In the genomic region with DNA sequence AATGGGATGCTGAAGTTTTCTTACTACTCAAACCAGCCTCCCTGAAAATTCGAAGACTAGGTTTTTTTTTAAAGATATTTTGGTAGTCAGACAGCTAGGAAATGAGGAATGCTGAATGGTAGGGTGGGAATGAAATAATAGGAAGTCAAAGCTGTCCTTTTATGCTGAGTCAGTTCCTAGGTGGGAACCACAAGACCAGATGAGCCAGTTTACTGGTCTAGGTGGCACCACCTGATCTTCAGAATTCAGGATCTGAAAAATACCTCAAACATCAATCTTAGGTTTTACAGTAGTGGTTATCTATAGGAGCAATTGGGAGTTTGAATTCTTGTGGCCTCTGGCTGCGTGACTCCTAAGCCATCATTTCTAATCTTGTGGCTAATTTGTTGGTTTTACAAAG, we compare ENCODE assay signal across 24 cellular contexts.
DNase-seq lines count a peak whose midpoint lies in the region; ATAC-seq, FAIRE-seq and TF ChIP-seq lines count a peak whose summit lies in the region.
"Had no signal": no experiment of that assay in that cellular context is flagged by ENCODE, and none has a peak within 500 bp of the region (broad histone marks: within the 10 kb centered on the region; RNA-seq: fewer than 3 reads in every experiment).

No MANE protein-coding gene starts in this region.

- CTCF ChIA-PET in A549 (lab: Yijun Ruan, JAX): no interaction called here

- DNase-seq in A549 (ENCODE audit: low read depth in 1 of 2, low spot score in 1 of 2) (no peak), RCC 7860 (ENCODE audit: low spot score) (peak; percentile 12), left lobe of liver (ENCODE audit: low spot score) (no peak), frontal cortex (ENCODE audit: low spot score in 2 of 2) (no peak)
- DNase-seq: activated gamma-delta T cell treated with Interleukin-2 at 50 U/mL for 16 hours; activated T-cell treated with anti-CD3 and anti-CD28 coated beads, Interleukin-2, amount 50 U/mL, for 1 hour; brain microvascular endothelial cell; C1 segment of cervical spinal cord; effector memory CD4-positive, alpha-beta T cell; HCEC 1CT; heart right ventricle; left ventricle myocardium inferior; NCI-H1048; NCI-H2029 treated with DMSO at 0.1 percent for 48 hours; NK-92 treated with Interleukin-12 subunit alpha and Interleukin-12 subunit beta, amount 100 ng/mL, for 24 hours; pancreas had no signal

- TF ChIP-seq EP300 in A549 (IDR thresholded peaks at IDR 0.05): no peak

- no peak for FAIRE-seq in A549 (lab: Jason Lieb, UNC)
- FAIRE-seq in RCC 7860 (lab: Jason Lieb, UNC): no peak
- no peak for FAIRE-seq in frontal cortex (lab: Jason Lieb, UNC)
- FAIRE-seq: colon, pancreas had no signal

- peak overlapping the region; percentile 61 to 91; a peak in 4 of 6 replicates for H3K27ac ChIP-seq in A549
- H3K27ac ChIP-seq: brain microvascular endothelial cell, heart right ventricle, left ventricle myocardium inferior, pancreas, SK-N-MC had no signal

- no peak overlapping the region for H3K4me2 ChIP-seq in A549

- WGBS in A549 (ENCODE audit: missing lambda C conversion rate): 84% methylated on average over 2 of the region's 2 CpGs

- H3K9me3 ChIP-seq in A549: peaks cover 45% of the 10 kb centered on the region
- H3K9me3 ChIP-seq: pancreas had no signal

- ATAC-seq in A549 (no peak), HG03103 (IDR thresholded peaks at IDR 0.05; ENCODE audit: low read depth, unreplicated experiment) (peak; percentile 7), esophagus mucosa (peak; percentile 48), GM21515 (IDR thresholded peaks at IDR 0.05; ENCODE audit: unreplicated experiment) (no peak), left lobe of liver (no peak), HG02852 (IDR thresholded peaks at IDR 0.05; ENCODE audit: unreplicated experiment) (no peak)
- ATAC-seq: heart right ventricle; natural killer cell treated with Interleukin-12 subunit alpha and Interleukin-12 subunit beta and Interleukin-15 and Interleukin-18, amount 100 ng/mL, for 72 hours; pancreas; sciatic nerve had no signal

- no peak for TF ChIP-seq POLR2A in A549 (IDR thresholded peaks at IDR 0.05; ENCODE audit: low read length)

- POLR2A ChIA-PET in A549 (lab: Yijun Ruan, JAX): no interaction called here

- H3K4me1 ChIP-seq in A549: peaks cover 25% of the 10 kb centered on the region
- H3K4me1 ChIP-seq: heart right ventricle, left ventricle myocardium inferior, pancreas had no signal

- no peak for TF ChIP-seq RAD21 in A549 (conservative IDR thresholded peaks at IDR 0.05 in 1 of 2, IDR thresholded peaks at IDR 0.05 in 1 of 2)

- TF ChIP-seq CTCF in A549 (IDR thresholded peaks at IDR 0.05): no peak

- no peak overlapping the region for H3K4me3 ChIP-seq in A549
- H3K4me3 ChIP-seq: heart right ventricle, left ventricle myocardium inferior, pancreas, SK-N-MC had no signal

TF ChIP-seq in A549, 52 proteins besides CTCF, POLR2A, EP300 and RAD21:
- TF ChIP-seq HOXB5 (CRISPR knock-in tag; IDR thresholded peaks at IDR 0.05): no peak
- TF ChIP-seq MAFK (IDR thresholded peaks at IDR 0.05; ENCODE audit: partially characterized antibody): peak; percentile 75

Comparison
In these comparisons a context has a peak if more than half of its experiments do, and no peak if none do; other contexts are left out.
1. ATAC-seq: peak in HG03103 (single experiment) and esophagus mucosa (single experiment); none in A549 (0 of 2), GM21515 (single experiment), left lobe of liver (single experiment) and HG02852 (single experiment).